Comparison of ENCODE assay signal across 1 cellular context in the genomic region with DNA sequence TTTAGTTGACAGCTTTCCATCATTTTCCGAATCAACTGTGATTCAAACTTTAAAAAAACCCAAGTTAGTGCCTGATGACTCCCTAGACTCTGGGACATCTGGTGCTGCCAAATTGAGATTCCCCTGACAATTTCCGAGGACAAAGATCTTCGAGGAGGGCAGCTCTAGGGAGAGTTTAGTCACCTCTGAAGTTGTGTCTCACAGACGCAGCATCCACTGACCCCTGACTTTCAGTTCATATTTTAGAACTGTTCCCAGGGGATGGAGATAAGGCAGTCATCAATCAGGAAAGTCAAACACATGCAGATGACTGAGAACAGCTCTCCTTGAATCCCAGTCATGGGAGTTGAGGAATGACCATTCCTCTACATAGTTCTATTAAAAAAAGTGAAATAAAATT.
TF ChIP-seq lines count a peak whose summit lies in the region.

No MANE protein-coding gene starts in this region.

TF ChIP-seq in GM23338, 12 proteins besides CTCF, POLR2A, EP300 and RAD21 (continued from another document):
- TF ChIP-seq, protein P1, sequence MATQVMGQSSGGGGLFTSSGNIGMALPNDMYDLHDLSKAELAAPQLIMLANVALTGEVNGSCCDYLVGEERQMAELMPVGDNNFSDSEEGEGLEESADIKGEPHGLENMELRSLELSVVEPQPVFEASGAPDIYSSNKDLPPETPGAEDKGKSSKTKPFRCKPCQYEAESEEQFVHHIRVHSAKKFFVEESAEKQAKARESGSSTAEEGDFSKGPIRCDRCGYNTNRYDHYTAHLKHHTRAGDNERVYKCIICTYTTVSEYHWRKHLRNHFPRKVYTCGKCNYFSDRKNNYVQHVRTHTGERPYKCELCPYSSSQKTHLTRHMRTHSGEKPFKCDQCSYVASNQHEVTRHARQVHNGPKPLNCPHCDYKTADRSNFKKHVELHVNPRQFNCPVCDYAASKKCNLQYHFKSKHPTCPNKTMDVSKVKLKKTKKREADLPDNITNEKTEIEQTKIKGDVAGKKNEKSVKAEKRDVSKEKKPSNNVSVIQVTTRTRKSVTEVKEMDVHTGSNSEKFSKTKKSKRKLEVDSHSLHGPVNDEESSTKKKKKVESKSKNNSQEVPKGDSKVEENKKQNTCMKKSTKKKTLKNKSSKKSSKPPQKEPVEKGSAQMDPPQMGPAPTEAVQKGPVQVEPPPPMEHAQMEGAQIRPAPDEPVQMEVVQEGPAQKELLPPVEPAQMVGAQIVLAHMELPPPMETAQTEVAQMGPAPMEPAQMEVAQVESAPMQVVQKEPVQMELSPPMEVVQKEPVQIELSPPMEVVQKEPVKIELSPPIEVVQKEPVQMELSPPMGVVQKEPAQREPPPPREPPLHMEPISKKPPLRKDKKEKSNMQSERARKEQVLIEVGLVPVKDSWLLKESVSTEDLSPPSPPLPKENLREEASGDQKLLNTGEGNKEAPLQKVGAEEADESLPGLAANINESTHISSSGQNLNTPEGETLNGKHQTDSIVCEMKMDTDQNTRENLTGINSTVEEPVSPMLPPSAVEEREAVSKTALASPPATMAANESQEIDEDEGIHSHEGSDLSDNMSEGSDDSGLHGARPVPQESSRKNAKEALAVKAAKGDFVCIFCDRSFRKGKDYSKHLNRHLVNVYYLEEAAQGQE (IDR thresholded peaks at IDR 0.05; ENCODE audit: unreplicated experiment), result no peak
